ENCODE assay signal across 1 cellular context in genomic region chr9:132311978-132312377, GRCh38.
TF ChIP-seq lines count a peak whose summit lies in the region.

No MANE protein-coding gene starts in this region.

TF ChIP-seq in HepG2, 621 proteins besides CTCF, POLR2A, EP300 and RAD21 (continued from another document):
- TF ChIP-seq REST (IDR thresholded peaks at IDR 0.05; ENCODE audit: borderline replicate concordance in 1 of 2, low read depth in 1 of 2, low read length in 2 of 2) = peak; percentile 12 to 83
- no peak for TF ChIP-seq KIAA2018 (CRISPR knock-in tag; IDR thresholded peaks at IDR 0.05; ENCODE audit: borderline replicate concordance)
